ENCODE assay signal across 31 cellular contexts in genomic region chr2:158806941-158807340, GRCh38. TPM values are rescaled to one million over a fixed set of nuclear protein-coding genes. Genes with fewer than 3 reads are reported as not detected.
"Had no signal": no experiment of that assay in that cellular context is flagged by ENCODE, and none has a peak within 500 bp of the region (broad histone marks: within the 10 kb centered on the region; RNA-seq: fewer than 3 reads in every experiment).

No MANE protein-coding gene starts in this region.

- H3K4me3 ChIP-seq: MG63, SK-N-MC had no signal

- ATAC-seq: activated T-helper 17 cell treated with anti-CD3 and anti-CD28 coated beads, Interleukin-2, amount 50 U/mL, for 72 hours; Panc1; Right ventricle myocardium inferior; T-cell had no signal

- H3K27ac Mint-ChIP-seq: activated B cell treated with CpG ODN at 0.5 μM for 24 hours; activated CD4-positive, alpha-beta memory T cell treated with anti-CD3 and anti-CD28 coated beads, Interleukin-2, amount 10 ng/mL, durations not matched to agents 7 days and 5 days; activated CD4-positive, alpha-beta T cell treated with anti-CD3 and anti-CD28 coated beads, Interleukin-2, amount 10 ng/mL, durations not matched to agents 7 days and 5 days; activated naive CD4-positive, alpha-beta T cell treated with anti-CD3 and anti-CD28 coated beads, Interleukin-2, amount 50 U/mL, for 24 hours; activated T-helper 17 cell treated with anti-CD3 and anti-CD28 coated beads, Interleukin-2, amount 50 U/mL, for 72 hours; T-cell had no signal

- DNase-seq: activated B cell treated with CpG ODN at 0.5 μM for 24 hours; activated CD4-positive, alpha-beta memory T cell treated with anti-CD3 and anti-CD28 coated beads, Interleukin-2, amount 10 ng/mL, durations not matched to agents 7 days and 5 days; activated CD4-positive, alpha-beta T cell treated with anti-CD3 and anti-CD28 coated beads for 1 hour; activated CD4-positive, alpha-beta T cell treated with anti-CD3 and anti-CD28 coated beads, Interleukin-2, amount 10 ng/mL, durations not matched to agents 7 days and 5 days; activated T-cell treated with anti-CD3 and anti-CD28 coated beads for 4 hours; activated T-cell treated with anti-CD3 and anti-CD28 coated beads, Interleukin-2, amount 50 U/mL, for 48 hours; amygdala; MG63; MV-4-11; NCI-H1092 treated with DMSO at 0.1 percent for 48 hours; NCI-H1417 treated with DMSO at 0.1 percent for 48 hours; NCI-H1694; NCI-H2029; NCI-H2107; NCI-H2171 treated with DMSO at 0.1 percent for 48 hours; NCI-H345; NCI-H510A; NCI-H526 treated with DMSO at 0.1 percent for 48 hours; NCI-H82; RPMI8226; T-cell; T-helper 2 cell; T1000 had no signal

- H3K4me3 Mint-ChIP-seq: activated B cell treated with CpG ODN at 0.5 μM for 24 hours; activated CD4-positive, alpha-beta memory T cell treated with anti-CD3 and anti-CD28 coated beads, Interleukin-2, amount 10 ng/mL, durations not matched to agents 7 days and 5 days; activated CD4-positive, alpha-beta T cell treated with anti-CD3 and anti-CD28 coated beads, Interleukin-2, amount 10 ng/mL, durations not matched to agents 7 days and 5 days; activated naive CD4-positive, alpha-beta T cell treated with anti-CD3 and anti-CD28 coated beads, Interleukin-2, amount 50 U/mL, for 24 hours; activated T-helper 17 cell treated with anti-CD3 and anti-CD28 coated beads, Interleukin-2, amount 50 U/mL, for 72 hours; T-cell had no signal

- H3K4me1 Mint-ChIP-seq: activated B cell treated with CpG ODN at 0.5 μM for 24 hours; activated CD4-positive, alpha-beta memory T cell treated with anti-CD3 and anti-CD28 coated beads, Interleukin-2, amount 10 ng/mL, durations not matched to agents 7 days and 5 days; activated CD4-positive, alpha-beta T cell treated with anti-CD3 and anti-CD28 coated beads, Interleukin-2, amount 10 ng/mL, durations not matched to agents 7 days and 5 days; activated naive CD4-positive, alpha-beta T cell treated with anti-CD3 and anti-CD28 coated beads, Interleukin-2, amount 50 U/mL, for 24 hours; activated T-helper 17 cell treated with anti-CD3 and anti-CD28 coated beads, Interleukin-2, amount 50 U/mL, for 72 hours; T-cell had no signal

- H3K9me3 Mint-ChIP-seq: activated B cell treated with CpG ODN at 0.5 μM for 24 hours; activated CD4-positive, alpha-beta memory T cell treated with anti-CD3 and anti-CD28 coated beads, Interleukin-2, amount 10 ng/mL, durations not matched to agents 7 days and 5 days; activated CD4-positive, alpha-beta T cell treated with anti-CD3 and anti-CD28 coated beads, Interleukin-2, amount 10 ng/mL, durations not matched to agents 7 days and 5 days; activated naive CD4-positive, alpha-beta T cell treated with anti-CD3 and anti-CD28 coated beads, Interleukin-2, amount 50 U/mL, for 24 hours; activated T-helper 17 cell treated with anti-CD3 and anti-CD28 coated beads, Interleukin-2, amount 50 U/mL, for 72 hours; T-cell had no signal

- H3K36me3 Mint-ChIP-seq: activated naive CD4-positive, alpha-beta T cell treated with anti-CD3 and anti-CD28 coated beads, Interleukin-2, amount 50 U/mL, for 24 hours; T-cell had no signal

RNA-seq across cellular contexts. Expression of gene DAPL1, which starts 11.8 kb away (rescaled TPM):
- total RNA-seq: activated B cell treated with CpG ODN at 0.5 μM for 24 hours; activated CD4-positive, alpha-beta memory T cell treated with anti-CD3 and anti-CD28 coated beads, Interleukin-2, amount 10 ng/mL, durations not matched to agents 7 days and 5 days; activated CD4-positive, alpha-beta T cell treated with anti-CD3 and anti-CD28 coated beads, Interleukin-2, amount 10 ng/mL, durations not matched to agents 7 days and 5 days; activated CD8-positive, alpha-beta memory T cell treated with anti-CD3 and anti-CD28 coated beads for 36 hours; activated T-helper 17 cell treated with anti-CD3 and anti-CD28 coated beads, Interleukin-2, amount 50 U/mL, for 72 hours; cardiac septum; OCI-LY7; Right ventricle myocardium inferior; T-cell had no signal
